9 cellular contexts compared by ENCODE assay signal in the genomic region with DNA sequence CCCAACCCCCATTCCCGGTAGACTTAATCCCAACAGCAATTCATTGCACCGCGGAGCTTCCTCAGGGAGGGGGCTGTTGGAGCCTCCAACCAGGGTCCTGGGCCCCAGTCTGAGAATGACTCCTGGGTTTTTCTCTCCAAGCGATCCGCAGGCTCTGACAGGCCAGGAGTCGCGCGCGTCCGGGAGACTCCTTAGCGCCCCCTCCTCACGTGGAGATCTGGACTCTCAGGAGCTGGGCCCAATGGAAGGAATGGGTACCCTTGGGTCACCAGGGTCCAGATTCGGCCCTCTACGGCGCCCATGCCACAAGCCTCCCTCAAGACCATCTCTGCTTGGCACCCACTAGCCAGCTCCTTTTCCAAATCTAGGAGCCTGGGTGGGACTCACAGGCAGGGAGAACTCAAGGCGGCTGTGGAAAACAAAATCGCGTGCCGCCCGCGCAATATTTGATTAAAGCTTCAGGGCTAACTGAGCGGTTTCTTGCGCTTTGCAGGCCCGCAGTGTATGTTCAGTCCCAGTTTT. TPM values are rescaled to one million over a fixed set of nuclear protein-coding genes. Genes with fewer than 3 reads are reported as not detected.
DNase-seq lines count a peak whose midpoint lies in the region; ATAC-seq and TF ChIP-seq lines count a peak whose summit lies in the region.
"Had no signal": no experiment of that assay in that cellular context is flagged by ENCODE, and none has a peak within 500 bp of the region (broad histone marks: within the 10 kb centered on the region; RNA-seq: fewer than 3 reads in every experiment).

No MANE protein-coding gene starts in this region.

- H3K9me3 Mint-ChIP-seq in MCF 10A (ENCODE audit: unreplicated experiment) = peaks cover 5% of the 10 kb centered on the region
- H3K9me3 Mint-ChIP-seq in nephron = peaks cover 6% of the 10 kb centered on the region

- H3K4me3 Mint-ChIP-seq in MCF 10A (ENCODE audit: unreplicated experiment) (no peak overlapping the region), nephron (peak overlapping the region; percentile 86 to 90 (median 87))

- intact Hi-C loops in breast epithelium (cut with DNase I; ENCODE audit: low total_unique reads) (no loop called here), MCF 10A (cut with micrococcal nuclease) (no loop called here), vagina (cut with DNase I) (no loop called here)

- H3K4me1 Mint-ChIP-seq in MCF 10A (ENCODE audit: insufficient read depth, unreplicated experiment) (no peaks in the 10 kb centered on the region), nephron (peaks cover 67% of the 10 kb centered on the region)

- H3K27me3 ChIP-seq in breast epithelium (peaks cover 0 to 95% of the 10 kb centered on the region in 2 donors), vagina (peaks cover 4% of the 10 kb centered on the region)
- H3K27me3 ChIP-seq: MG63 had no signal

- H3K27ac Mint-ChIP-seq in MCF 10A (ENCODE audit: low read depth, unreplicated experiment) = no peak overlapping the region
- peak overlapping the region in 2 of 3 experiments; percentile 39 to 67 for H3K27ac Mint-ChIP-seq in nephron

- H3K36me3 ChIP-seq in breast epithelium (no peaks in the 10 kb centered on the region), vagina (no peaks in the 10 kb centered on the region)
- H3K36me3 ChIP-seq: MG63 had no signal

- TF ChIP-seq POLR2A in breast epithelium (IDR thresholded peaks at IDR 0.05) = no peak
- TF ChIP-seq POLR2A in vagina (IDR thresholded peaks at IDR 0.05) = no peak

- H3K27me3 Mint-ChIP-seq in MCF 10A (ENCODE audit: insufficient read depth, unreplicated experiment) (no peaks in the 10 kb centered on the region), nephron (ENCODE audit: low read depth) (peaks cover 100% of the 10 kb centered on the region)

- peak overlapping the region; percentile 70 to 92 for H3K27ac ChIP-seq in breast epithelium
- H3K27ac ChIP-seq in vagina = peak overlapping the region; percentile 90

- no peak for ATAC-seq in HG03571 (IDR thresholded peaks at IDR 0.05; ENCODE audit: unreplicated experiment)

- CTCF ChIA-PET in MCF 10A (lab: Yijun Ruan, JAX) = interaction anchor here (0.5 kb wide), 1 partner anchor 833 kb away, joined by 3 read pairs; no protein-coding TSS in a partner anchor

- no peak for TF ChIP-seq CTCF in breast epithelium (IDR thresholded peaks at IDR 0.05)
- no peak for TF ChIP-seq CTCF in MCF 10A (IDR thresholded peaks at IDR 0.05; ENCODE audit: unreplicated experiment)
- no peak for TF ChIP-seq CTCF in epithelial cell of proximal tubule (conservative IDR thresholded peaks at IDR 0.05; ENCODE audit: low read depth, low read length)
- TF ChIP-seq CTCF in nephron (IDR thresholded peaks at IDR 0.05; ENCODE audit: unreplicated experiment in 3 of 3) = no peak
- no peak for TF ChIP-seq CTCF in vagina (IDR thresholded peaks at IDR 0.05)

- peaks cover 6% of the 10 kb centered on the region for H3K36me3 Mint-ChIP-seq in MCF 10A (ENCODE audit: insufficient read depth, unreplicated experiment)
- no peaks in the 10 kb centered on the region for H3K36me3 Mint-ChIP-seq in nephron (ENCODE audit: low read depth)

- H3K9me3 ChIP-seq in breast epithelium (no peaks in the 10 kb centered on the region), vagina (no peaks in the 10 kb centered on the region)
- H3K9me3 ChIP-seq: MG63 had no signal

- DNase-seq in breast epithelium (ENCODE audit: low spot score in 2 of 2) (no peak), MCF 10A (ENCODE audit: unreplicated experiment) (no peak), epithelial cell of proximal tubule (ENCODE audit: low read depth) (no peak), vagina (ENCODE audit: extremely low spot score in 2 of 2) (peak in 1 of 2 donors; percentile 85), AG08396 (ENCODE audit: low spot score) (no peak)
- DNase-seq in stimulated activated CD4-positive, alpha-beta T cell treated with anti-CD3 and anti-CD28 coated beads, Interleukin-2, amount 100 ng/mL, for 48 hours = no peak

- H3K4me3 ChIP-seq in breast epithelium (peak overlapping the region; percentile 43 to 67 (median 45)), epithelial cell of proximal tubule (ENCODE audit: low read depth, low read length) (peak overlapping the region; percentile 29), vagina (peak overlapping the region; percentile 39 to 47)

- no TSS peak for BruUV-seq in MCF 10A (replicated peaks; lab: Mats Ljungman, UMichigan)

- POLR2A ChIA-PET in MCF 10A (lab: Yijun Ruan, JAX) = no interaction called here

- H3K4me1 ChIP-seq in breast epithelium (no peaks in the 10 kb centered on the region), vagina (peaks cover 55% of the 10 kb centered on the region)

RNA-seq across cellular contexts. Expression of gene HAND2, which starts 7.1 kb away (rescaled TPM):
- 10 to 100 TPM; 10.5 to 29.6 (median 12.8) TPM for total RNA-seq in breast epithelium
- not detected in 2 replicates for total RNA-seq in MCF 10A (2022)
- not detected in 2 replicates for total RNA-seq in epithelial cell of proximal tubule
- 26.0 TPM for total RNA-seq in vagina

Comparison
In these comparisons a context has a peak if more than half of its experiments do, and no peak if none do; other contexts are left out.
1. RNA of gene HAND2, which starts 7.1 kb away (total RNA-seq): 26.0 TPM in vagina (single experiment) and 10.5 to 29.6 TPM in breast epithelium; not detected in MCF 10A and not detected in epithelial cell of proximal tubule; every median in the first group is over 10 times any median in the second.
2. Peak in every context shown above with its lines, with median percentiles within 50 percentile points of each other: H3K4me3 ChIP-seq.